ENCODE assay signal across 11 cellular contexts in genomic region chr7:80940539-80941205, GRCh38. TPM values are rescaled to one million over a fixed set of nuclear protein-coding genes. Genes with fewer than 3 reads are reported as not detected.
DNase-seq lines count a peak whose midpoint lies in the region; ATAC-seq, FAIRE-seq and TF ChIP-seq lines count a peak whose summit lies in the region.
"Had no signal": no experiment of that assay in that cellular context is flagged by ENCODE, and none has a peak within 500 bp of the region (broad histone marks: within the 10 kb centered on the region; RNA-seq: fewer than 3 reads in every experiment).

No MANE protein-coding gene starts in this region.

- peaks cover 10% of the 10 kb centered on the region; the same call in 1 of the 2 replicates for H3K9me3 ChIP-seq in Panc1 (ENCODE audit: control insufficient read depth, insufficient read depth, low read depth, low read length)
- no peaks in the 10 kb centered on the region for H3K9me3 ChIP-seq in fibroblast of lung (ENCODE audit: control insufficient read depth, insufficient read depth, low read depth, low read length)
- no peaks in the 10 kb centered on the region for H3K9me3 ChIP-seq in right lobe of liver
- no peaks in the 10 kb centered on the region for H3K9me3 ChIP-seq in neuronal stem cell (replicated peaks in 1 of 2; ENCODE audit: control insufficient read depth in 2 of 2, insufficient read depth in 1 of 2, low read depth in 1 of 2, low read length in 2 of 2)
- H3K9me3 ChIP-seq: BLaER1 had no signal

- CTCF ChIA-PET in Panc1 (lab: Charles Lee), result interaction anchor here (0.6 kb wide), 1 partner anchor 217 kb away, joined by 10 read pairs; no protein-coding TSS in a partner anchor

- no peak overlapping the region for H2BK120ac ChIP-seq in neuronal stem cell (ENCODE audit: low read depth, low read length)

- no peak overlapping the region for H4K91ac ChIP-seq in neuronal stem cell (ENCODE audit: low read depth, low read length, poor library complexity)

- no peak overlapping the region for H3K9ac ChIP-seq in fibroblast of lung (ENCODE audit: insufficient read depth, low read length)
- no peak overlapping the region for H3K9ac ChIP-seq in neuronal stem cell (ENCODE audit: low read depth, low read length, poor library complexity)
- H3K9ac ChIP-seq: BLaER1 had no signal

- no peaks in the 10 kb centered on the region for H4K20me1 ChIP-seq in fibroblast of lung (ENCODE audit: control insufficient read depth, extremely low read depth, insufficient read depth, low read length)
- H4K20me1 ChIP-seq: BLaER1 had no signal

- H3K79me2 ChIP-seq in fibroblast of lung (ENCODE audit: control insufficient read depth, insufficient read depth, low read length), result no peaks in the 10 kb centered on the region

- H3K14ac ChIP-seq in neuronal stem cell (ENCODE audit: low read length), result no peak overlapping the region

- in situ Hi-C loops in Panc1 (cut with HindIII; ENCODE audit: low pct_unique_long_range_greater_than_20kb, low sequenced_read_pairs), result no loop called here

- FAIRE-seq in HTR-8/SVneo (lab: Jason Lieb, UNC), result no peak
- FAIRE-seq: small intestine had no signal

- no peak overlapping the region for H3K18ac ChIP-seq in neuronal stem cell (ENCODE audit: low read length)

- no peak overlapping the region for H2BK12ac ChIP-seq in neuronal stem cell (ENCODE audit: low read length)

- no peak overlapping the region for H3K4me2 ChIP-seq in fibroblast of lung (ENCODE audit: extremely low read depth, insufficient read depth, low read length)
- H3K4me2 ChIP-seq in neuronal stem cell (ENCODE audit: insufficient read depth, low read length, poor library complexity, severe bottlenecking), result no peak overlapping the region
- H3K4me2 ChIP-seq: BLaER1 had no signal

- no peaks in the 10 kb centered on the region for H3K36me3 ChIP-seq in Panc1 (ENCODE audit: control insufficient read depth, insufficient read depth, low read length)
- H3K36me3 ChIP-seq in fibroblast of lung (ENCODE audit: control insufficient read depth, insufficient read depth, low read length), result no peaks in the 10 kb centered on the region
- no peaks in the 10 kb centered on the region for H3K36me3 ChIP-seq in right lobe of liver
- no peaks in the 10 kb centered on the region for H3K36me3 ChIP-seq in neuronal stem cell (replicated peaks in 1 of 2; ENCODE audit: control insufficient read depth in 2 of 2, insufficient read depth in 2 of 2, low read length in 2 of 2)
- H3K36me3 ChIP-seq: BLaER1 had no signal

- H3K27me3 ChIP-seq in Panc1 (ENCODE audit: control insufficient read depth, insufficient read depth, low read length), result no peaks in the 10 kb centered on the region
- no peaks in the 10 kb centered on the region for H3K27me3 ChIP-seq in fibroblast of lung (ENCODE audit: control insufficient read depth, insufficient read depth, low read length)
- H3K27me3 ChIP-seq in right lobe of liver, result no peaks in the 10 kb centered on the region
- H3K27me3 ChIP-seq in neuronal stem cell (ENCODE audit: control insufficient read depth in 3 of 3, insufficient read depth in 3 of 3, low read depth in 1 of 3, low read length in 3 of 3), result no peaks in the 10 kb centered on the region
- H3K27me3 ChIP-seq: BLaER1 had no signal

- no peak overlapping the region for H3K4me3 ChIP-seq in Panc1 (ENCODE audit: low read depth in 2 of 2, low read length in 2 of 2)
- no peak overlapping the region for H3K4me3 ChIP-seq in fibroblast of lung (replicated peaks in 1 of 4; ENCODE audit: control extremely low read depth in 1 of 4, insufficient read depth in 1 of 4, low read depth in 3 of 4, low read length in 4 of 4)
- H3K4me3 ChIP-seq in right lobe of liver, result no peak overlapping the region
- no peak overlapping the region for H3K4me3 ChIP-seq in neuronal stem cell (ENCODE audit: low read length in 2 of 2)
- H3K4me3 ChIP-seq: BLaER1 had no signal

- H3K4me1 ChIP-seq in Panc1 (ENCODE audit: control insufficient read depth, insufficient read depth, low read length), result peaks cover 38% of the 10 kb centered on the region
- peaks cover 12% of the 10 kb centered on the region for H3K4me1 ChIP-seq in fibroblast of lung (ENCODE audit: control insufficient read depth, extremely low read depth, insufficient read depth, low read length)
- no peaks in the 10 kb centered on the region for H3K4me1 ChIP-seq in right lobe of liver
- peaks cover 0 to 2% of the 10 kb centered on the region in 2 donors for H3K4me1 ChIP-seq in neuronal stem cell (ENCODE audit: control insufficient read depth in 2 of 2, insufficient read depth in 1 of 2, low read depth in 1 of 2, low read length in 2 of 2)

- H2AK5ac ChIP-seq in neuronal stem cell (ENCODE audit: low read depth, low read length), result no peak overlapping the region

- ATAC-seq in Panc1, result 0 out of 2 replicates have a peak, but pooled peaks have one; percentile 4
- no peak for ATAC-seq in right lobe of liver

- no peak for TF ChIP-seq POLR2A in right lobe of liver (IDR thresholded peaks at IDR 0.05)

- WGBS in right lobe of liver (ENCODE audit: insufficient coverage, low coverage, low lambda C conversion rate, missing lambda C conversion rate), result 64% methylated on average over 3 of the region's 3 CpGs
- no CpG with 5 or more reads among the region's 3 CpGs for WGBS in neuronal stem cell (ENCODE audit: extremely low coverage in 2 of 2, insufficient read length in 2 of 2, insufficient replicate concordance in 1 of 2), 2 donors

- intact Hi-C loops in Panc1 (cut with micrococcal nuclease; ENCODE audit: unreplicated experiment), result loop anchor here (5.0 kb wide), 1 partner anchor 157 kb away; no protein-coding TSS in a partner anchor
- intact Hi-C loops in right lobe of liver (cut with DNase I), result no loop called here

- H2BK5ac ChIP-seq in neuronal stem cell (ENCODE audit: low read length), result no peak overlapping the region

- no peak overlapping the region for H3K4ac ChIP-seq in neuronal stem cell (ENCODE audit: low read length)

- peak; percentile 65 for DNase-seq in DMS 273 treated with DMSO at 0.1 percent for 48 hours (lab: John Stamatoyannopoulos, UW)
- no peak for DNase-seq in Panc1 (ENCODE audit: low read depth, low spot score)
- peak in 1 of 2 donors; percentile 26 for DNase-seq in fibroblast of lung (ENCODE audit: low read depth in 2 of 2)
- DNase-seq in renal cortical epithelial cell (ENCODE audit: low read depth), result peak; percentile 67
- DNase-seq in right lobe of liver, result no peak
- no peak for DNase-seq in germinal center (ENCODE audit: low spot score)
- DNase-seq in HTR-8/SVneo (ENCODE audit: insufficient read length, low spot score), result no peak
- no peak for DNase-seq in neuronal stem cell (ENCODE audit: low spot score)
- DNase-seq: activated CD8-positive, alpha-beta memory T cell treated with anti-CD3 and anti-CD28 coated beads, Interleukin-2, amount 50 U/mL, for 48 hours had no signal

- H3K79me1 ChIP-seq in neuronal stem cell (ENCODE audit: low read depth, low read length), result no peaks in the 10 kb centered on the region

- H3K27ac ChIP-seq in Panc1 (ENCODE audit: low read length) (peak overlapping the region; percentile 98), fibroblast of lung (ENCODE audit: insufficient read depth, low read length) (peak overlapping the region; percentile 61), right lobe of liver (no peak overlapping the region), neuronal stem cell (replicated peaks; ENCODE audit: low read length) (no peak overlapping the region)
- H3K27ac ChIP-seq: BLaER1 had no signal

- H4K8ac ChIP-seq in neuronal stem cell (ENCODE audit: low read depth, low read length), result no peak overlapping the region

- no peak overlapping the region for H2BK15ac ChIP-seq in neuronal stem cell (ENCODE audit: low read length)

- H2AFZ ChIP-seq in fibroblast of lung (ENCODE audit: low read length) (no peak overlapping the region), neuronal stem cell (ENCODE audit: low read length) (no peak overlapping the region)

- no TSS peak for BruUV-seq in Panc1 (replicated peaks; lab: Mats Ljungman, UMichigan)

- H3K23ac ChIP-seq in neuronal stem cell (ENCODE audit: low read depth, low read length, poor library complexity), result no peak overlapping the region

- TF ChIP-seq CTCF in Panc1 (IDR thresholded peaks at IDR 0.05), result no peak
- TF ChIP-seq CTCF in fibroblast of lung (conservative IDR thresholded peaks at IDR 0.05 in 1 of 2, IDR thresholded peaks at IDR 0.05 in 1 of 2; ENCODE audit: low read depth in 1 of 2, low read length in 2 of 2), result no peak
- no peak for TF ChIP-seq CTCF in right lobe of liver (IDR thresholded peaks at IDR 0.05)

- POLR2A ChIA-PET in Panc1 (lab: Charles Lee), result no interaction called here

RNA-seq across cellular contexts. Expression of gene SEMA3C, which starts 21.8 kb away (rescaled TPM):
- total RNA-seq in Panc1 (2021; ENCODE audit: unreplicated experiment) (232 TPM), fibroblast of lung (203 and 310 TPM in 2 replicates), renal cortical epithelial cell (173 and 349 TPM in 2 replicates), right lobe of liver (1 to 10 TPM in 1 of 6 experiments, under 1 TPM in 5; 0.23 to 1.3 (median 0.53) TPM)
- polyA plus RNA-seq in Panc1 (2012; ENCODE audit: insufficient read length), result 166 TPM
- polyA plus RNA-seq in fibroblast of lung, result 147 and 322 TPM in 2 replicates
- 71.2 and 161 TPM in 2 replicates for polyA plus RNA-seq in fibroblast of lung (2012)
- polyA minus RNA-seq in fibroblast of lung (ENCODE audit: low replicate concordance), result 94.0 and 126 TPM in 2 replicates
- polyA plus RNA-seq in neuronal stem cell (2013, experiment 1 of 2), result 0.49 TPM
- 0.61 TPM for polyA plus RNA-seq in neuronal stem cell (2013, experiment 2 of 2)

Comparison
In these comparisons a context has a peak if more than half of its experiments do, and no peak if none do; other contexts are left out.
1. DNase-seq: peak in DMS 273 treated with DMSO at 0.1 percent for 48 hours (single experiment) and renal cortical epithelial cell (single experiment); none in Panc1 (single experiment), right lobe of liver (0 of 3), germinal center (single experiment), HTR-8/SVneo (single experiment) and neuronal stem cell (single experiment).
2. H3K27ac ChIP-seq: peak in Panc1 (single experiment) and fibroblast of lung (single experiment); none in right lobe of liver (0 of 3) and neuronal stem cell (single experiment).
3. RNA of gene SEMA3C, which starts 21.8 kb away (total RNA-seq): 203 to 310 TPM in fibroblast of lung, 232 TPM in Panc1 (single experiment) and 173 to 349 TPM in renal cortical epithelial cell; 0.23 to 1.3 TPM in right lobe of liver; every median in the first group is over 10 times any median in the second.